8 cellular contexts compared by ENCODE assay signal in the genomic region with DNA sequence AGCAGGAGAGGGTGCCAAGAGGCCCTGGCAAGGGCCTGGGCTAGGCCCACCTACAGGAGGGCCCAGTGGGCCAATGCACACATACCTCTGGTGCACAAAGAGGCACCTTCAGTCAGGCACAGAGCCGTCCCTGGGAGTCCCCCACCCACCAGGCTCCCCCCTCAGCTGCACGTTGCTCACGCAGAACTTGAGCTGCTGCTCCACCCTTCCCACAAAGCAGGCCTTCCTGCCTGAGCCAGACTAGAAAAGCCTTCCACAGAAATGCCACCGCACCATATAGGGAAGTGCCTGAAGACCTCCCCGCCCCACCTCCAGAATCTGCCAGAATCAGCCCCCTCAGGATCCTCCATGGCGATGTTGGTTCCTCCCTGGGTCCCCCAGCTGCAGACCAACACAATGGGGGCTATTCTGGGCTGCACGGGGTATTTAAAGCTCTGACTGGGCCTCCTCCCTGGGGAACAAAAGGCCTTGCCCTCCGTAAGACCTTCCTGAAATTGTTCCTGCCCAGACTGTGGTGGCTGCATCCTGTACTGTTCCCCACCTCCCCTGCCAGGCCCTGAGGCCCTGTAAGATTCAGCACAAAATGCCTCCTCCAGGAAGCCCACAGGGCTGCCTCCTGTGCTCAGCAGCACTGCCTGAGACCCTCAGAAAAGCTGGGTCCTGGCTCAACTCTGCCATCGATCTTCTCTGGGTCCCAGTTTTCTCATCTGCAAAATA. TPM values are rescaled to one million over a fixed set of nuclear protein-coding genes. Genes with fewer than 3 reads are reported as not detected.
A peak's percentile ranks its signal among the peaks of the same experiment; 100 is the strongest.
DNase-seq lines count a peak whose midpoint lies in the region; TF ChIP-seq lines count a peak whose summit lies in the region.

No MANE protein-coding gene starts in this region.

- H3K27ac ChIP-seq in adipose tissue (ENCODE audit: low read depth, low read length) (peak overlapping the region; percentile 77), liver (ENCODE audit: low read depth in 1 of 2, low read length in 2 of 2) (peak overlapping the region in 1 of 2 donors; percentile 34)

- WGBS in adipose tissue, 3 donors = 15 to 59% (median 17%) methylated on average over 9 of the region's 9 CpGs
- 76% methylated on average over 9 of the region's 9 CpGs for WGBS in liver

- no peaks in the 10 kb centered on the region for H3K9me3 ChIP-seq in liver (ENCODE audit: control insufficient read depth in 4 of 4, low read length in 3 of 4)

- no peak overlapping the region for H3K9ac ChIP-seq in liver (ENCODE audit: low read depth in 1 of 2, low read length in 2 of 2)

- peak; percentile 18 to 27 for DNase-seq in activated CD4-positive, alpha-beta T cell treated with anti-CD3 and anti-CD28 coated beads for 4 hours
- DNase-seq in activated CD4-positive, alpha-beta T cell treated with anti-CD3 and anti-CD28 coated beads, Interleukin-2, amount 50 U/mL, for 1 hour = no peak
- peak; percentile 29 to 59 for DNase-seq in stimulated activated CD8-positive, alpha-beta memory T cell treated with anti-CD3 and anti-CD28 coated beads, Interleukin-7, amount 100 ng/mL, for 48 hours (ENCODE audit: extremely low read depth in 1 of 2, low read depth in 1 of 2)
- DNase-seq in NCI-H748 treated with DMSO at 0.1 percent for 48 hours (lab: John Stamatoyannopoulos, UW) (no peak), NCI-H226 (no peak), medulla oblongata (ENCODE audit: extremely low spot score) (no peak)

- TF ChIP-seq CTCF in liver (IDR thresholded peaks at IDR 0.05; ENCODE audit: low read depth, low read length, missing input control) = no peak

- no peaks in the 10 kb centered on the region for H3K36me3 ChIP-seq in liver (ENCODE audit: control insufficient read depth in 4 of 4, insufficient read depth in 3 of 4, low read depth in 1 of 4, low read length in 3 of 4)

- TF ChIP-seq RAD21 in liver (IDR thresholded peaks at IDR 0.05) = peak in 1 of 2 donors; percentile 12

- H3K4me3 ChIP-seq in liver (ENCODE audit: low read depth in 1 of 3, low read length in 3 of 3) = no peak overlapping the region

- peaks cover 0 to 5% (median 3%) of the 10 kb centered on the region in 4 donors for H3K4me1 ChIP-seq in liver (ENCODE audit: control insufficient read depth in 4 of 4, insufficient read depth in 4 of 4, low read length in 3 of 4)

- no peaks in the 10 kb centered on the region for H3K27me3 ChIP-seq in liver (ENCODE audit: control insufficient read depth in 4 of 4, insufficient read depth in 4 of 4, low read length in 3 of 4)

TF ChIP-seq in liver, 16 proteins besides CTCF, POLR2A, EP300 and RAD21:
- TF ChIP-seq EGR1 (IDR thresholded peaks at IDR 0.05; ENCODE audit: low read depth in 2 of 2) (no peak), FOXA2 (IDR thresholded peaks at IDR 0.05) (no peak), YY1 (IDR thresholded peaks at IDR 0.05) (no peak), JUND (IDR thresholded peaks at IDR 0.05) (no peak), TAF1 (conservative IDR thresholded peaks at IDR 0.05) (no peak), HNF4A (conservative IDR thresholded peaks at IDR 0.05) (no peak), HNF4G (IDR thresholded peaks at IDR 0.05) (no peak), SP1 (IDR thresholded peaks at IDR 0.05) (peak; percentile 29), NR2F2 (IDR thresholded peaks at IDR 0.05) (peak; percentile 94), FOXA1 (IDR thresholded peaks at IDR 0.05) (no peak)
- TF ChIP-seq, protein P1, sequence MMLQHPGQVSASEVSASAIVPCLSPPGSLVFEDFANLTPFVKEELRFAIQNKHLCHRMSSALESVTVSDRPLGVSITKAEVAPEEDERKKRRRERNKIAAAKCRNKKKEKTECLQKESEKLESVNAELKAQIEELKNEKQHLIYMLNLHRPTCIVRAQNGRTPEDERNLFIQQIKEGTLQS (IDR thresholded peaks at IDR 0.05) = no peak
- TF ChIP-seq, protein P2, sequence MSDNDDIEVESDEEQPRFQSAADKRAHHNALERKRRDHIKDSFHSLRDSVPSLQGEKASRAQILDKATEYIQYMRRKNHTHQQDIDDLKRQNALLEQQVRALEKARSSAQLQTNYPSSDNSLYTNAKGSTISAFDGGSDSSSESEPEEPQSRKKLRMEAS (IDR thresholded peaks at IDR 0.05) = no peak
- TF ChIP-seq, protein P3, sequence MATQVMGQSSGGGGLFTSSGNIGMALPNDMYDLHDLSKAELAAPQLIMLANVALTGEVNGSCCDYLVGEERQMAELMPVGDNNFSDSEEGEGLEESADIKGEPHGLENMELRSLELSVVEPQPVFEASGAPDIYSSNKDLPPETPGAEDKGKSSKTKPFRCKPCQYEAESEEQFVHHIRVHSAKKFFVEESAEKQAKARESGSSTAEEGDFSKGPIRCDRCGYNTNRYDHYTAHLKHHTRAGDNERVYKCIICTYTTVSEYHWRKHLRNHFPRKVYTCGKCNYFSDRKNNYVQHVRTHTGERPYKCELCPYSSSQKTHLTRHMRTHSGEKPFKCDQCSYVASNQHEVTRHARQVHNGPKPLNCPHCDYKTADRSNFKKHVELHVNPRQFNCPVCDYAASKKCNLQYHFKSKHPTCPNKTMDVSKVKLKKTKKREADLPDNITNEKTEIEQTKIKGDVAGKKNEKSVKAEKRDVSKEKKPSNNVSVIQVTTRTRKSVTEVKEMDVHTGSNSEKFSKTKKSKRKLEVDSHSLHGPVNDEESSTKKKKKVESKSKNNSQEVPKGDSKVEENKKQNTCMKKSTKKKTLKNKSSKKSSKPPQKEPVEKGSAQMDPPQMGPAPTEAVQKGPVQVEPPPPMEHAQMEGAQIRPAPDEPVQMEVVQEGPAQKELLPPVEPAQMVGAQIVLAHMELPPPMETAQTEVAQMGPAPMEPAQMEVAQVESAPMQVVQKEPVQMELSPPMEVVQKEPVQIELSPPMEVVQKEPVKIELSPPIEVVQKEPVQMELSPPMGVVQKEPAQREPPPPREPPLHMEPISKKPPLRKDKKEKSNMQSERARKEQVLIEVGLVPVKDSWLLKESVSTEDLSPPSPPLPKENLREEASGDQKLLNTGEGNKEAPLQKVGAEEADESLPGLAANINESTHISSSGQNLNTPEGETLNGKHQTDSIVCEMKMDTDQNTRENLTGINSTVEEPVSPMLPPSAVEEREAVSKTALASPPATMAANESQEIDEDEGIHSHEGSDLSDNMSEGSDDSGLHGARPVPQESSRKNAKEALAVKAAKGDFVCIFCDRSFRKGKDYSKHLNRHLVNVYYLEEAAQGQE (IDR thresholded peaks at IDR 0.05) = no peak

RNA-seq across cellular contexts. Expression of a gene that starts 27.2 kb away (rescaled TPM):
- polyA plus RNA-seq in adipose tissue (100 to 1,000 TPM in 2 of 3 donors, 10 to 100 TPM in 1; 34.7 to 225 (median 214) TPM), liver (10 to 100 TPM in 1 of 2 donors, 1 to 10 TPM in 1; 5.6 to 21.0 TPM)
- total RNA-seq in liver = 10 to 100 TPM; 26.8 to 43.9 TPM

Comparison
In these comparisons a context has a peak if more than half of its experiments do, and no peak if none do; other contexts are left out.
1. DNase-seq: peak in activated CD4-positive, alpha-beta T cell treated with anti-CD3 and anti-CD28 coated beads for 4 hours (2 of 2) and stimulated activated CD8-positive, alpha-beta memory T cell treated with anti-CD3 and anti-CD28 coated beads, Interleukin-7, amount 100 ng/mL, for 48 hours (2 of 2); none in activated CD4-positive, alpha-beta T cell treated with anti-CD3 and anti-CD28 coated beads, Interleukin-2, amount 50 U/mL, for 1 hour (single experiment), NCI-H748 treated with DMSO at 0.1 percent for 48 hours (single experiment), NCI-H226 (single experiment) and medulla oblongata (single experiment).